ENCODE assay signal across 8 cellular contexts in genomic region chr3:47475029-47475569, GRCh38. TPM values are rescaled to one million over a fixed set of nuclear protein-coding genes. Genes with fewer than 3 reads are reported as not detected.
DNase-seq lines count a peak whose midpoint lies in the region; ATAC-seq, FAIRE-seq and TF ChIP-seq lines count a peak whose summit lies in the region.

No MANE protein-coding gene starts in this region.

- H3K9ac ChIP-seq in kidney (ENCODE audit: low read length in 2 of 2) = peak overlapping the region; percentile 27 to 79

- no peaks in the 10 kb centered on the region for H3K9me3 ChIP-seq in kidney (ENCODE audit: control insufficient read depth in 1 of 2, low read length in 2 of 2)

- H3K27ac ChIP-seq in kidney (ENCODE audit: low read depth in 2 of 2, low read length in 2 of 2) = peak overlapping the region; percentile 52 to 80

- DNase-seq in LHCN-M2 (ENCODE audit: low read depth) = peak; percentile 16
- DNase-seq in astrocyte of the spinal cord (ENCODE audit: low read depth, low spot score) = peak; percentile 33
- DNase-seq in kidney = no peak
- peak; percentile 59 for DNase-seq in stimulated activated CD8-positive, alpha-beta memory T cell treated with anti-CD3 and anti-CD28 coated beads, Interleukin-4, amount 100 ng/mL, for 48 hours
- no peak for DNase-seq in EL
- no peak for DNase-seq in NCI-H1105 treated with DMSO at 0.1 percent for 48 hours (lab: John Stamatoyannopoulos, UW)

- ATAC-seq in GM21737 (IDR thresholded peaks at IDR 0.05; ENCODE audit: unreplicated experiment) = no peak

- H3K4me3 ChIP-seq in GM12875 (ENCODE audit: low read depth, low read length) (peak overlapping the region; percentile 94), astrocyte of the spinal cord (ENCODE audit: low read depth, low read length) (peak overlapping the region; percentile 75), kidney (ENCODE audit: low read length in 2 of 2) (peak overlapping the region; percentile 90 to 91)

- FAIRE-seq in kidney (lab: Jason Lieb, UNC) = no peak

- H3K4me1 ChIP-seq in kidney (ENCODE audit: control insufficient read depth in 1 of 2, insufficient read depth in 1 of 2, low read depth in 1 of 2, low read length in 2 of 2) = peaks cover 3 to 11% of the 10 kb centered on the region in 2 donors

- intact Hi-C loops in kidney (cut with DNase I) = no loop called here

- in situ Hi-C loops in astrocyte of the spinal cord (cut with HindIII; ENCODE audit: low sequenced_read_pairs) = no loop called here

- TF ChIP-seq CTCF in GM12875 (IDR thresholded peaks at IDR 0.05; ENCODE audit: borderline replicate concordance, insufficient read depth, low read depth, low read length) (no peak), astrocyte of the spinal cord (IDR thresholded peaks at IDR 0.05; ENCODE audit: low read depth, low read length) (no peak), kidney (IDR thresholded peaks at IDR 0.05; ENCODE audit: borderline replicate concordance, extremely low read depth, insufficient read depth) (no peak)

- no peaks in the 10 kb centered on the region for H3K36me3 ChIP-seq in kidney (ENCODE audit: control insufficient read depth in 1 of 2, insufficient read depth in 2 of 2, low read length in 2 of 2)

RNA-seq across cellular contexts. Expression of gene SCAP, which starts 0.6 kb away (rescaled TPM):
- total RNA-seq in LHCN-M2 (2014; rRNA removed) (66.5 and 71.1 TPM in 2 replicates), kidney (85.1 TPM)
- polyA plus RNA-seq in LHCN-M2 (2012) = 33.7 TPM
- polyA plus RNA-seq in kidney (ENCODE audit: insufficient read depth, low read depth, low replicate concordance) = 47.3 TPM

RNA-seq across cellular contexts. Expression of gene ELP6, which starts 38.4 kb away (rescaled TPM):
- total RNA-seq in LHCN-M2 (2014; rRNA removed) = 40.8 and 46.7 TPM in 2 replicates
- polyA plus RNA-seq in LHCN-M2 (2012) = 48.6 TPM
- 28.6 TPM for total RNA-seq in kidney
- 46.1 TPM for polyA plus RNA-seq in kidney (ENCODE audit: insufficient read depth, low read depth, low replicate concordance)

Comparison
In these comparisons a context has a peak if more than half of its experiments do, and no peak if none do; other contexts are left out.
1. DNase-seq: peak in LHCN-M2 (single experiment), astrocyte of the spinal cord (single experiment) and stimulated activated CD8-positive, alpha-beta memory T cell treated with anti-CD3 and anti-CD28 coated beads, Interleukin-4, amount 100 ng/mL, for 48 hours (single experiment); none in kidney (single experiment), EL (single experiment) and NCI-H1105 treated with DMSO at 0.1 percent for 48 hours (single experiment).
2. Peak in every context shown above with its lines, with median percentiles within 50 percentile points of each other: H3K4me3 ChIP-seq.